ENCODE assay signal across 9 cellular contexts in genomic region chr21:15121655-15122120, GRCh38. TPM values are rescaled to one million over a fixed set of nuclear protein-coding genes. Genes with fewer than 3 reads are reported as not detected.
DNase-seq lines count a peak whose midpoint lies in the region; ATAC-seq and TF ChIP-seq lines count a peak whose summit lies in the region.
"Had no signal": no experiment of that assay in that cellular context is flagged by ENCODE, and none has a peak within 500 bp of the region (broad histone marks: within the 10 kb centered on the region; RNA-seq: fewer than 3 reads in every experiment).

No MANE protein-coding gene starts in this region.

- peaks cover 20% of the 10 kb centered on the region for H3K4me1 Mint-ChIP-seq in Calu3 (ENCODE audit: low read depth, unreplicated experiment)

- H3K4me3 ChIP-seq in right atrium auricular region: peak overlapping the region in 1 of 2 donors; percentile 17

- no peaks in the 10 kb centered on the region for H3K9me3 Mint-ChIP-seq in Calu3 (ENCODE audit: low read depth, unreplicated experiment)

- H3K4me1 ChIP-seq in right atrium auricular region: peaks cover 0 to 20% of the 10 kb centered on the region in 2 donors

- no peaks in the 10 kb centered on the region for H3K27me3 ChIP-seq in right atrium auricular region

- H3K27ac ChIP-seq in right atrium auricular region: peak overlapping the region; percentile 54 to 84
- H3K27ac ChIP-seq: VCaP had no signal

- no TSS peak for BruUV-seq in Calu3 (replicated peaks; lab: Mats Ljungman, UMichigan)

- TF ChIP-seq CTCF in Calu3 (IDR thresholded peaks at IDR 0.05; ENCODE audit: unreplicated experiment) (no peak), right atrium auricular region (IDR thresholded peaks at IDR 0.05) (no peak)

- peak overlapping the region; percentile 23 for H3K4me3 Mint-ChIP-seq in Calu3 (ENCODE audit: low read depth, unreplicated experiment)

- intact Hi-C loops in Calu3 (cut with micrococcal nuclease; ENCODE audit: unreplicated experiment): no loop called here

- no peaks in the 10 kb centered on the region for H3K36me3 Mint-ChIP-seq in Calu3 (ENCODE audit: insufficient read depth, unreplicated experiment)

- peak overlapping the region; percentile 43 for H3K27ac Mint-ChIP-seq in Calu3 (ENCODE audit: unreplicated experiment)

- CTCF ChIA-PET in Calu3 (lab: Charles Lee): no interaction called here

- DNase-seq in Calu3 (no peak), amniotic epithelial cell (ENCODE audit: low read depth) (peak; percentile 43), right atrium auricular region (ENCODE audit: low spot score) (no peak), pons (ENCODE audit: low spot score) (peak; percentile 60), middle frontal gyrus (ENCODE audit: extremely low spot score, low spot score) (no peak), NCI-H128 (lab: John Stamatoyannopoulos, UW; ENCODE audit: unreplicated experiment) (no peak), DMS79 treated with DMSO at 0.1 percent for 48 hours (lab: John Stamatoyannopoulos, UW) (no peak)

- no peaks in the 10 kb centered on the region for H3K27me3 Mint-ChIP-seq in Calu3 (ENCODE audit: unreplicated experiment)

- H3K36me3 ChIP-seq in right atrium auricular region: no peaks in the 10 kb centered on the region

- ATAC-seq in GM18870 (IDR thresholded peaks at IDR 0.05; ENCODE audit: unreplicated experiment): no peak

- no peaks in the 10 kb centered on the region for H3K9me3 ChIP-seq in right atrium auricular region

RNA-seq across cellular contexts. Expression of gene NRIP1, which starts 56.9 kb away (rescaled TPM):
- total RNA-seq in Calu3 (2022) (58.7 TPM in 2 replicates), right atrium auricular region (10 to 100 TPM; 15.5 to 16.0 TPM)

Comparison
In these comparisons a context has a peak if more than half of its experiments do, and no peak if none do; other contexts are left out.
1. DNase-seq: peak in amniotic epithelial cell (single experiment) and pons (single experiment); none in Calu3 (single experiment), right atrium auricular region (single experiment), middle frontal gyrus (single experiment), NCI-H128 (single experiment) and DMS79 treated with DMSO at 0.1 percent for 48 hours (single experiment).